In genomic region chr15:101010781-101011180, GRCh38 we compare ENCODE assay signal across 1 cellular context.
TF ChIP-seq lines count a peak whose summit lies in the region.

No MANE protein-coding gene starts in this region.

TF ChIP-seq in H1, 55 proteins besides CTCF, POLR2A, EP300 and RAD21 (continued from another document):
- no peak for TF ChIP-seq HDAC6 (IDR thresholded peaks at IDR 0.05; ENCODE audit: low read depth, low read length)
- no peak for TF ChIP-seq BACH1 (IDR thresholded peaks at IDR 0.05; ENCODE audit: low read length)
- TF ChIP-seq SIX5 (IDR thresholded peaks at IDR 0.05; ENCODE audit: low read depth, low read length): no peak
- no peak for TF ChIP-seq KDM1A (IDR thresholded peaks at IDR 0.05; ENCODE audit: borderline replicate concordance, low read length)
- no peak for TF ChIP-seq CREB1 (IDR thresholded peaks at IDR 0.05)
